In the genomic region with DNA sequence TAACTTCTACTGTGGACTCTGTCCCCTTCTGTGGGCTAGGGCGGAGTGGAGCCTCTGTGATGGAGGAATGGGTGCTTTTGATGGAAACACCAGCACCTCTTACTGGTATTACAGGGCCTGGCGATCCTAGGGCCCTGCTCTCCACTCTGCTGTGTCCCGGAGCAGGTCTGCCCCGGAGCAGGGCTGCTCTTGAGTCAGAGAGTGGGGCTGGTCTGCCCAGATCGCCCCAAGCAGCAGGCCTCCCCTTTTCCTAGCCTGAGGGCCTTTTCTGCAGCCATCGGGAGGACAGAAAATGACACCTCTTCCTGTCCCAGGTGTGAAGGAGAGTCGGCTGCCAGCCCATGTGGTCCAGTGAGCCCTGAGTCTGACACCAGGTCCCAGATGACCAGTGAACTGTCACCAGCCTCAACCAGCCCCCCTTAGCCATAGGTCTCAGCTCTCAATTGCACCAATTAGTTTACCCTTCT, we compare ENCODE assay signal across 8 cellular contexts. TPM values are rescaled to one million over a fixed set of nuclear protein-coding genes. Genes with fewer than 3 reads are reported as not detected.
A peak's percentile ranks its signal among the peaks of the same experiment; 100 is the strongest.
DNase-seq lines count a peak whose midpoint lies in the region; ATAC-seq, FAIRE-seq and TF ChIP-seq lines count a peak whose summit lies in the region.

No MANE protein-coding gene starts in this region.

- DNase-seq in BE2C (peak; percentile 31), RCC 7860 (ENCODE audit: low spot score) (peak; percentile 29), inferior parietal cortex (ENCODE audit: extremely low spot score) (no peak), GF-D8 (lab: John Stamatoyannopoulos, UW) (no peak)
- no peak for DNase-seq in natural killer cell treated with Interleukin-12 subunit alpha and Interleukin-12 subunit beta and Interleukin-15 and Interleukin-18, amount 100 ng/mL, for 72 hours (ENCODE audit: low spot score)

- peak; percentile 12 for ATAC-seq in GM21367 (IDR thresholded peaks at IDR 0.05; ENCODE audit: unreplicated experiment)
- peak in 1 of 2 donors; percentile 40 for ATAC-seq in natural killer cell treated with Interleukin-12 subunit alpha and Interleukin-12 subunit beta and Interleukin-15 and Interleukin-18, amount 100 ng/mL, for 72 hours
- no peak for ATAC-seq in GM21360 (IDR thresholded peaks at IDR 0.05; ENCODE audit: unreplicated experiment)

- H3K36me3 Mint-ChIP-seq in natural killer cell treated with Interleukin-12 subunit alpha and Interleukin-12 subunit beta and Interleukin-15 and Interleukin-18, amount 100 ng/mL, for 72 hours: peaks cover 28% of the 10 kb centered on the region

- H3K27me3 ChIP-seq in BE2C: no peaks in the 10 kb centered on the region
- H3K27me3 ChIP-seq in ectodermal cell (ENCODE audit: control insufficient read depth, insufficient read depth, low read length, poor library complexity, severe bottlenecking): no peaks in the 10 kb centered on the region

- H3K9me3 ChIP-seq in BE2C (no peaks in the 10 kb centered on the region), ectodermal cell (ENCODE audit: control insufficient read depth, low read length) (no peaks in the 10 kb centered on the region)

- H3K4me1 ChIP-seq in BE2C (no peaks in the 10 kb centered on the region), ectodermal cell (ENCODE audit: control insufficient read depth, insufficient read depth, low read length) (peaks cover 8% of the 10 kb centered on the region)

- peaks cover 43 to 52% of the 10 kb centered on the region in 2 donors for H3K4me1 Mint-ChIP-seq in natural killer cell treated with Interleukin-12 subunit alpha and Interleukin-12 subunit beta and Interleukin-15 and Interleukin-18, amount 100 ng/mL, for 72 hours (ENCODE audit: low read depth in 2 of 2)

- peak overlapping the region; percentile 80 for H3K4me3 ChIP-seq in BE2C (ENCODE audit: low read depth, low read length)
- peak overlapping the region; percentile 93 for H3K4me3 ChIP-seq in ectodermal cell (ENCODE audit: insufficient read depth, low read depth, low read length)

- no peaks in the 10 kb centered on the region for H3K9me3 Mint-ChIP-seq in natural killer cell treated with Interleukin-12 subunit alpha and Interleukin-12 subunit beta and Interleukin-15 and Interleukin-18, amount 100 ng/mL, for 72 hours

- H3K27me3 Mint-ChIP-seq in natural killer cell treated with Interleukin-12 subunit alpha and Interleukin-12 subunit beta and Interleukin-15 and Interleukin-18, amount 100 ng/mL, for 72 hours: no peaks in the 10 kb centered on the region

- no peak for FAIRE-seq in RCC 7860 (lab: Jason Lieb, UNC)

- 48 to 49% methylated on average over 7 of the region's 7 CpGs for WGBS in ectodermal cell, 2 experiments

- peak overlapping the region; percentile 90 for H3K4me3 Mint-ChIP-seq in natural killer cell treated with Interleukin-12 subunit alpha and Interleukin-12 subunit beta and Interleukin-15 and Interleukin-18, amount 100 ng/mL, for 72 hours

- TF ChIP-seq CTCF in BE2C (IDR thresholded peaks at IDR 0.05; ENCODE audit: low read depth, low read length): no peak

- H3K27ac Mint-ChIP-seq in natural killer cell treated with Interleukin-12 subunit alpha and Interleukin-12 subunit beta and Interleukin-15 and Interleukin-18, amount 100 ng/mL, for 72 hours: peak overlapping the region; percentile 89 to 90

- no peak overlapping the region for H3K27ac ChIP-seq in ectodermal cell (ENCODE audit: insufficient read depth, low read depth, low read length, poor library complexity, severe bottlenecking)

- H3K36me3 ChIP-seq in BE2C: peaks cover 41% of the 10 kb centered on the region
- peaks cover 29% of the 10 kb centered on the region for H3K36me3 ChIP-seq in ectodermal cell (ENCODE audit: control insufficient read depth, insufficient read depth, low read length)

RNA-seq across cellular contexts. Expression of a gene that starts 1.4 kb away (rescaled TPM):
- polyA plus RNA-seq in BE2C (2012; ENCODE audit: insufficient read depth, insufficient read length, low read depth): 43.0 TPM
- polyA plus RNA-seq in ectodermal cell (2013, experiment 1 of 4): 24.9 TPM
- polyA plus RNA-seq in ectodermal cell (2013, experiment 2 of 4): 26.9 TPM
- polyA plus RNA-seq in ectodermal cell (2013, experiment 3 of 4): 24.0 TPM
- 24.5 TPM for polyA plus RNA-seq in ectodermal cell (2013, experiment 4 of 4)
- 10 to 100 TPM; 37.4 to 46.7 TPM for total RNA-seq in natural killer cell treated with Interleukin-12 subunit alpha and Interleukin-12 subunit beta and Interleukin-15 and Interleukin-18, amount 100 ng/mL, for 72 hours

RNA-seq across cellular contexts. Expression of a gene that starts 42.7 kb away (rescaled TPM):
- 18.6 TPM for polyA plus RNA-seq in BE2C (2012; ENCODE audit: insufficient read depth, insufficient read length, low read depth)
- 18.4 TPM for polyA plus RNA-seq in ectodermal cell (2013, experiment 1 of 4)
- 20.7 TPM for polyA plus RNA-seq in ectodermal cell (2013, experiment 2 of 4)
- polyA plus RNA-seq in ectodermal cell (2013, experiment 3 of 4): 12.7 TPM
- 15.5 TPM for polyA plus RNA-seq in ectodermal cell (2013, experiment 4 of 4)
- 10 to 100 TPM; 11.5 to 19.9 TPM for total RNA-seq in natural killer cell treated with Interleukin-12 subunit alpha and Interleukin-12 subunit beta and Interleukin-15 and Interleukin-18, amount 100 ng/mL, for 72 hours

RNA-seq across cellular contexts. Expression of a gene that starts 49.5 kb away (rescaled TPM):
- 8.9 TPM for polyA plus RNA-seq in BE2C (2012; ENCODE audit: insufficient read depth, insufficient read length, low read depth)
- 10.8 TPM for polyA plus RNA-seq in ectodermal cell (2013, experiment 1 of 4)
- polyA plus RNA-seq in ectodermal cell (2013, experiment 2 of 4): 11.6 TPM
- 8.6 TPM for polyA plus RNA-seq in ectodermal cell (2013, experiment 3 of 4)
- 10.3 TPM for polyA plus RNA-seq in ectodermal cell (2013, experiment 4 of 4)
- 10 to 100 TPM; 17.9 to 20.0 TPM for total RNA-seq in natural killer cell treated with Interleukin-12 subunit alpha and Interleukin-12 subunit beta and Interleukin-15 and Interleukin-18, amount 100 ng/mL, for 72 hours

Comparison
In these comparisons a context has a peak if more than half of its experiments do, and no peak if none do; other contexts are left out.
1. DNase-seq: peak in BE2C (single experiment) and RCC 7860 (single experiment); none in natural killer cell treated with Interleukin-12 subunit alpha and Interleukin-12 subunit beta and Interleukin-15 and Interleukin-18, amount 100 ng/mL, for 72 hours (single experiment), inferior parietal cortex (single experiment) and GF-D8 (single experiment).